In the genomic region with DNA sequence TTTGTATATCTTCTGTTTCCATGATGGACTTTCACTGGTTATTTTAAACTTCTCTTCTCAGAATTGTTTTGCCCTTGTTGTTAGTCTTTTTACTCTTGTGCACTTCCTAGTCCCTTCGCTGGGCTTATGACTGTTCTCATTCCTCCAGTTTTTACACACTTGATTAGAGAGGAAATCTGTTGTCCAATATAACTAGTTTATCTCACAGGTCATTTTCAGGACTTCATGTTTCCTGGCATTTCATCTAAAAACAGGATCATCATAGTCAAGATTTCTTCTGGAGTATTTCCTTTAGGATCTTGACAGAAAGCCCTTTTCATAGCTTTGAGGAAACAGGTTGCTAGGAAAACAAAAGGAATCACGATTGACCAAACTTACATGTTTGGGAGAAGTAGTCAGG, we compare ENCODE assay signal across 19 cellular contexts. TPM values are rescaled to one million over a fixed set of nuclear protein-coding genes. Genes with fewer than 3 reads are reported as not detected.
A peak's percentile ranks its signal among the peaks of the same experiment; 100 is the strongest.
DNase-seq lines count a peak whose midpoint lies in the region; ATAC-seq, FAIRE-seq and TF ChIP-seq lines count a peak whose summit lies in the region.
"Had no signal": no experiment of that assay in that cellular context is flagged by ENCODE, and none has a peak within 500 bp of the region (broad histone marks: within the 10 kb centered on the region; RNA-seq: fewer than 3 reads in every experiment).

No MANE protein-coding gene starts in this region.

- intact Hi-C loops in ascending aorta (cut with DNase I) (loop anchor here (5.0 kb wide), 1 partner anchor 81 kb away; no protein-coding TSS in a partner anchor), kidney (cut with DNase I) (no loop called here), sigmoid colon (cut with DNase I) (no loop called here), prostate gland (cut with DNase I) (no loop called here)

- no peak for ATAC-seq in omental fat pad (ENCODE audit: low FRiP score)
- no peak for ATAC-seq in HG03159 (IDR thresholded peaks at IDR 0.05; ENCODE audit: unreplicated experiment)
- ATAC-seq: left colon had no signal

- POLR2A ChIA-PET in HEK293 (lab: Yijun Ruan, JAX) (no interaction called here), RWPE1 (lab: Yijun Ruan, JAX; ENCODE audit: low non-redundant PET) (no interaction called here)

- FAIRE-seq in kidney (lab: Jason Lieb, UNC) = peak; percentile 3
- FAIRE-seq: RCC 7860 had no signal

- no peak for TF ChIP-seq CTCF in HEK293 (tag by site-specific recombination; IDR thresholded peaks at IDR 0.05)
- TF ChIP-seq CTCF in ascending aorta (IDR thresholded peaks at IDR 0.05) = no peak
- no peak for TF ChIP-seq CTCF in kidney (IDR thresholded peaks at IDR 0.05; ENCODE audit: borderline replicate concordance, extremely low read depth, insufficient read depth)
- TF ChIP-seq CTCF in sigmoid colon (IDR thresholded peaks at IDR 0.05) = no peak
- no peak for TF ChIP-seq CTCF in RWPE1 (conservative IDR thresholded peaks at IDR 0.05; ENCODE audit: low read depth)
- no peak for TF ChIP-seq CTCF in omental fat pad (IDR thresholded peaks at IDR 0.05)
- no peak for TF ChIP-seq CTCF in prostate gland (IDR thresholded peaks at IDR 0.05)

- H3K27ac ChIP-seq in HEK293 (ENCODE audit: extremely low read depth, low read depth, low read length) = no peak overlapping the region
- H3K27ac ChIP-seq in ascending aorta = peak overlapping the region; percentile 49 to 58
- peak overlapping the region; percentile 25 to 48 for H3K27ac ChIP-seq in kidney (ENCODE audit: low read depth in 2 of 2, low read length in 2 of 2)
- H3K27ac ChIP-seq in sigmoid colon = peak overlapping the region in 3 of 4 donors; percentile 10 to 45 (median 36)
- no peak overlapping the region for H3K27ac ChIP-seq in RWPE1
- no peak overlapping the region for H3K27ac ChIP-seq in prostate gland
- H3K27ac ChIP-seq: GM23248, WERI-Rb-1 had no signal

- TF ChIP-seq POLR2A in sigmoid colon (IDR thresholded peaks at IDR 0.05) (no peak), prostate gland (IDR thresholded peaks at IDR 0.05) (no peak)

- 13 to 62% methylated on average over 2 of the region's 2 CpGs for WGBS in sigmoid colon, 2 donors
- 70% methylated on average over 2 of the region's 2 CpGs for WGBS in prostate gland

- no peak overlapping the region for H3K4me3 ChIP-seq in HEK293 (ENCODE audit: low read depth, low read length)
- H3K4me3 ChIP-seq in ascending aorta = peak overlapping the region in 1 of 2 donors; percentile 99
- H3K4me3 ChIP-seq in kidney (ENCODE audit: low read length in 2 of 2) = peak overlapping the region; percentile 66 to 83
- H3K4me3 ChIP-seq in sigmoid colon = no peak overlapping the region
- H3K4me3 ChIP-seq in prostate gland = no peak overlapping the region
- H3K4me3 ChIP-seq: GM23248 had no signal

- CTCF ChIA-PET in HEK293 (lab: Yijun Ruan, JAX) = no interaction called here
- CTCF ChIA-PET in RWPE1 (lab: Yijun Ruan, JAX) = no interaction called here

- H3K36me3 ChIP-seq in HEK293 (ENCODE audit: control insufficient read depth in 2 of 2, insufficient read depth in 1 of 2, low read length in 2 of 2) (no peaks in the 10 kb centered on the region), ascending aorta (no peaks in the 10 kb centered on the region), kidney (ENCODE audit: control insufficient read depth in 1 of 2, insufficient read depth in 2 of 2, low read length in 2 of 2) (no peaks in the 10 kb centered on the region), sigmoid colon (no peaks in the 10 kb centered on the region), prostate gland (no peaks in the 10 kb centered on the region)

- no peaks in the 10 kb centered on the region for H3K27me3 ChIP-seq in ascending aorta
- no peaks in the 10 kb centered on the region for H3K27me3 ChIP-seq in sigmoid colon
- no peaks in the 10 kb centered on the region for H3K27me3 ChIP-seq in prostate gland (replicated peaks; ENCODE audit: insufficient read depth)

- H3K9ac ChIP-seq in kidney (ENCODE audit: low read length in 2 of 2) = peak overlapping the region in 1 of 2 donors; percentile 43
- H3K9ac ChIP-seq: GM23248 had no signal

- no peak for DNase-seq in ascending aorta (ENCODE audit: low spot score in 2 of 2)
- DNase-seq in kidney = no peak
- no peak for DNase-seq in sigmoid colon
- no peak for DNase-seq in RWPE1 (ENCODE audit: low spot score)
- DNase-seq in omental fat pad (ENCODE audit: low spot score) = no peak
- DNase-seq in prostate gland (ENCODE audit: low spot score) = no peak
- DNase-seq: activated naive CD4-positive, alpha-beta T cell treated with anti-CD3 and anti-CD28 coated beads, Interleukin-2, amount 10 ng/mL, durations not matched to agents 7 days and 5 days; AML-193; cerebellar nuclear complex; erythroblast; GM23248; left colon; naive B cell; NCI-H2081 treated with DMSO at 0.1 percent for 48 hours; NCI-H526 treated with DMSO at 0.1 percent for 48 hours; WERI-Rb-1 had no signal

- peaks cover 16% of the 10 kb centered on the region; the same call in 1 of the 2 replicates for H3K4me1 ChIP-seq in HEK293 (ENCODE audit: control insufficient read depth, insufficient read depth, low read length)
- peaks cover 0 to 35% of the 10 kb centered on the region in 2 donors for H3K4me1 ChIP-seq in ascending aorta
- H3K4me1 ChIP-seq in kidney (ENCODE audit: control insufficient read depth in 1 of 2, insufficient read depth in 1 of 2, low read depth in 1 of 2, low read length in 2 of 2) = peaks cover 16 to 24% of the 10 kb centered on the region in 2 donors
- peaks cover 0 to 59% (median 35%) of the 10 kb centered on the region in 4 donors for H3K4me1 ChIP-seq in sigmoid colon
- H3K4me1 ChIP-seq in prostate gland (replicated peaks) = no peaks in the 10 kb centered on the region

- H3K9me3 ChIP-seq in HEK293 (ENCODE audit: control insufficient read depth, insufficient read depth, low read depth, low read length) = no peaks in the 10 kb centered on the region
- no peaks in the 10 kb centered on the region for H3K9me3 ChIP-seq in ascending aorta
- H3K9me3 ChIP-seq in kidney (ENCODE audit: control insufficient read depth in 1 of 2, low read length in 2 of 2) = no peaks in the 10 kb centered on the region
- H3K9me3 ChIP-seq in sigmoid colon = no peaks in the 10 kb centered on the region
- H3K9me3 ChIP-seq in prostate gland = no peaks in the 10 kb centered on the region

- no peak for TF ChIP-seq EP300 in sigmoid colon (IDR thresholded peaks at IDR 0.05)

TF ChIP-seq in HEK293, 187 proteins besides CTCF, POLR2A, EP300 and RAD21 (continues in another document):
- TF ChIP-seq, protein P1, sequence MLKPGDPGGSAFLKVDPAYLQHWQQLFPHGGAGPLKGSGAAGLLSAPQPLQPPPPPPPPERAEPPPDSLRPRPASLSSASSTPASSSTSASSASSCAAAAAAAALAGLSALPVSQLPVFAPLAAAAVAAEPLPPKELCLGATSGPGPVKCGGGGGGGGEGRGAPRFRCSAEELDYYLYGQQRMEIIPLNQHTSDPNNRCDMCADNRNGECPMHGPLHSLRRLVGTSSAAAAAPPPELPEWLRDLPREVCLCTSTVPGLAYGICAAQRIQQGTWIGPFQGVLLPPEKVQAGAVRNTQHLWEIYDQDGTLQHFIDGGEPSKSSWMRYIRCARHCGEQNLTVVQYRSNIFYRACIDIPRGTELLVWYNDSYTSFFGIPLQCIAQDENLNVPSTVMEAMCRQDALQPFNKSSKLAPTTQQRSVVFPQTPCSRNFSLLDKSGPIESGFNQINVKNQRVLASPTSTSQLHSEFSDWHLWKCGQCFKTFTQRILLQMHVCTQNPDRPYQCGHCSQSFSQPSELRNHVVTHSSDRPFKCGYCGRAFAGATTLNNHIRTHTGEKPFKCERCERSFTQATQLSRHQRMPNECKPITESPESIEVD (tag by site-specific recombination; IDR thresholded peaks at IDR 0.05) = 0 out of 2 replicates have a peak, but pooled peaks have one; percentile 27
- TF ChIP-seq ZBTB21 (tag by site-specific recombination; IDR thresholded peaks at IDR 0.05) (no peak), ZBTB20 (tag by site-specific recombination; IDR thresholded peaks at IDR 0.05) (no peak), ZNF747 (tag by site-specific recombination; IDR thresholded peaks at IDR 0.05) (no peak), ZBTB17 (tag by site-specific recombination; IDR thresholded peaks at IDR 0.05) (no peak)
- TF ChIP-seq, protein P2, sequence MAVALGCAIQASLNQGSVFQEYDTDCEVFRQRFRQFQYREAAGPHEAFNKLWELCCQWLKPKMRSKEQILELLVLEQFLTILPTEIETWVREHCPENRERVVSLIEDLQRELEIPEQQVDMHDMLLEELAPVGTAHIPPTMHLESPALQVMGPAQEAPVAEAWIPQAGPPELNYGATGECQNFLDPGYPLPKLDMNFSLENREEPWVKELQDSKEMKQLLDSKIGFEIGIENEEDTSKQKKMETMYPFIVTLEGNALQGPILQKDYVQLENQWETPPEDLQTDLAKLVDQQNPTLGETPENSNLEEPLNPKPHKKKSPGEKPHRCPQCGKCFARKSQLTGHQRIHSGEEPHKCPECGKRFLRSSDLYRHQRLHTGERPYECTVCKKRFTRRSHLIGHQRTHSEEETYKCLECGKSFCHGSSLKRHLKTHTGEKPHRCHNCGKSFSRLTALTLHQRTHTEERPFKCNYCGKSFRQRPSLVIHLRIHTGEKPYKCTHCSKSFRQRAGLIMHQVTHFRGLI (tag by site-specific recombination; IDR thresholded peaks at IDR 0.05) = no peak

RNA-seq across cellular contexts. Expression of a gene that starts 3.0 kb away (rescaled TPM):
- total RNA-seq in ascending aorta (44.1 TPM), kidney (65.1 TPM), sigmoid colon (10 to 100 TPM; 35.2 to 38.9 (median 36.5) TPM), omental fat pad (100 to 1,000 TPM in 1 of 4 donors, 10 to 100 TPM in 3; 56.4 to 125 (median 73.4) TPM), prostate gland (10 to 100 TPM; 31.1 to 39.8 TPM)
- polyA plus RNA-seq in kidney (ENCODE audit: insufficient read depth, low read depth, low replicate concordance) (13.2 TPM), sigmoid colon (10 to 100 TPM; 14.4 to 22.7 (median 17.8) TPM)

RNA-seq across cellular contexts. Expression of a gene that starts 48.6 kb away (rescaled TPM):
- total RNA-seq in ascending aorta = 20.8 TPM
- total RNA-seq in kidney = 15.7 TPM
- 41.9 TPM for polyA plus RNA-seq in kidney (ENCODE audit: insufficient read depth, low read depth, low replicate concordance)
- 10 to 100 TPM; 17.8 to 54.8 (median 28.6) TPM for total RNA-seq in sigmoid colon
- 10 to 100 TPM; 17.4 to 30.1 (median 26.6) TPM for polyA plus RNA-seq in sigmoid colon
- total RNA-seq in omental fat pad = 10 to 100 TPM; 15.6 to 23.9 (median 20.4) TPM
- 10 to 100 TPM; 20.9 to 23.9 TPM for total RNA-seq in prostate gland

Comparison
In these comparisons a context has a peak if more than half of its experiments do, and no peak if none do; other contexts are left out.
1. H3K27ac ChIP-seq: peak in ascending aorta (2 of 2), kidney (2 of 2) and sigmoid colon (3 of 4); none in HEK293 (single experiment), RWPE1 (single experiment) and prostate gland (0 of 2).
2. H3K4me3 ChIP-seq: peak in kidney (2 of 2); none in HEK293 (single experiment), sigmoid colon (0 of 4) and prostate gland (0 of 2).